In the genomic region with DNA sequence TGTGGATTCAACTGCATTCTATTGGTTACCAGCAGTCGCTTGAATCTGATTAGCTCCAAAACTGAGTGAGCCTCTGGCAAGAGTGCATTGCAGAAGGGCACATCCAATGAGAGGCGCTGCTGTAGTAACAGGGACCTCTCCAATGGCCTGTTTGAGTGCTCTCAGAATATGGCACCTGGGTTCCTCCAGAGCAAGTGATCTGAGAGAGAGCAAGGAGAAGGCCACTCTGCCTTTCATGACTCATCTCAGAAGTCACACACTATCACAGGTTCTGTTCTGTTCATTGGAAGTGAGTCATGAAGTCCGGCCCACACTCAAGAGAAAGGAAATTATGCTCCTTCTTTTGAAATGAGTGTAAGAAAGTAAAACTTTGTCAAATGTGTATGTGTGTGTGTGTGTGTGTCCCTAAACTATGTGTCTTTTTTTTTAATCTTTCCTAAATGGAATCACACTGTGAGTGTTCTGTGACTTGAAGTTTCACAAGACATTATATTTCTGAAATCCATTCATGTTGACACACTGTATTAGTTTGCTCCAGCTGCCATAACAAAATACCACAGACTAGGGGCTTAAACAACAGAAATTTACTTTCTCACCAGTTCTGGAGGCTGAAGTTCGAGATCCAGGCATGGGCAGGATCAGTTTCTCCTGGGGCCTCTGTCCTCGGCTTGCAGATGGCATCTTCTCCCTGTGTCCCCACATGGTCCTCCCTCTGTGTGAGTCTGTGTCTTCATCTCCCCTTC, we compare ENCODE assay signal across 8 cellular contexts.
DNase-seq lines count a peak whose midpoint lies in the region; ATAC-seq and TF ChIP-seq lines count a peak whose summit lies in the region.

No MANE protein-coding gene starts in this region.

- H3K36me3 Mint-ChIP-seq in natural killer cell = no peaks in the 10 kb centered on the region

- peaks cover 0 to 6% of the 10 kb centered on the region in 2 donors for H3K4me1 Mint-ChIP-seq in natural killer cell

- intact Hi-C loops in natural killer cell (cut with micrococcal nuclease) = no loop called here

- peaks cover 9 to 15% of the 10 kb centered on the region in 2 donors for H3K27me3 Mint-ChIP-seq in natural killer cell (ENCODE audit: low read depth in 2 of 2)

- TF ChIP-seq CTCF in natural killer cell (IDR thresholded peaks at IDR 0.05) = no peak

- ATAC-seq in natural killer cell = peak in 2 of 3 donors; percentile 30 to 75
- no peak for ATAC-seq in HG02970 (IDR thresholded peaks at IDR 0.05; ENCODE audit: low FRiP score, unreplicated experiment)

- H3K9me3 Mint-ChIP-seq in natural killer cell = no peaks in the 10 kb centered on the region

- no peak overlapping the region for H3K4me3 Mint-ChIP-seq in natural killer cell

- peak; percentile 39 for DNase-seq in GM04503 (ENCODE audit: low read depth)
- DNase-seq in HCEC 1CT = peak; percentile 63
- DNase-seq in activated CD8-positive, alpha-beta memory T cell treated with anti-CD3 and anti-CD28 coated beads for 48 hours (ENCODE audit: low read depth in 2 of 3, low spot score in 2 of 3) = peak in 2 of 3 experiments; percentile 10 to 25
- DNase-seq in natural killer cell = no peak
- no peak for DNase-seq in HK-2 (ENCODE audit: unreplicated experiment)
- no peak for DNase-seq in SIG-M5 (lab: John Stamatoyannopoulos, UW)
- no peak for DNase-seq in HuH-7 (ENCODE audit: low spot score)

- H3K27ac Mint-ChIP-seq in natural killer cell = no peak overlapping the region

Comparison
In these comparisons a context has a peak if more than half of its experiments do, and no peak if none do; other contexts are left out.
1. DNase-seq: peak in GM04503 (single experiment), HCEC 1CT (single experiment) and activated CD8-positive, alpha-beta memory T cell treated with anti-CD3 and anti-CD28 coated beads for 48 hours (2 of 3); none in natural killer cell (single experiment), HK-2 (single experiment), SIG-M5 (single experiment) and HuH-7 (single experiment).